In the genomic region with DNA sequence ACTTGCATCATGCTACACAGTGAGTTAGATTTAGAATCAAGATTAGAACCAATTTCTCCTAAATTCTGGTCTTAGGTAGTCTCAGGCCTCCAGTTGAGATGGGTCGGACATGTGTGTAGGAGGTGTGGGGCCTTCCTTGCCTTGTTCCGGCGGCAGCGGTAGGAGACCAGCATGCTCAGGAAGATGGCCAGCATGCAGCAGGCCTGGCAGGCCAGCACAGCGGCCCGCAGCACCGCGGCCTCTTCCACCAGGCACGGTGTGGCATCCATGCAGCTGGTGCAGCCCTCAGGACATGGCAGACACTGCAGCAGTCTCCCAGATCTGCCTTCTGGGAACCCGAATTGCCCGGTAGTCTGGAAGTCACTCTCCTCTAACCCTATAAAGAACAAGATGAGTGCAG, we compare ENCODE assay signal across 29 cellular contexts. TPM values are rescaled to one million over a fixed set of nuclear protein-coding genes. Genes with fewer than 3 reads are reported as not detected.
A peak's percentile ranks its signal among the peaks of the same experiment; 100 is the strongest.
DNase-seq lines count a peak whose midpoint lies in the region; ATAC-seq, FAIRE-seq and TF ChIP-seq lines count a peak whose summit lies in the region.
"Had no signal": no experiment of that assay in that cellular context is flagged by ENCODE, and none has a peak within 500 bp of the region (broad histone marks: within the 10 kb centered on the region; RNA-seq: fewer than 3 reads in every experiment).

No MANE protein-coding gene starts in this region.

- H3K14ac ChIP-seq in neuronal stem cell (ENCODE audit: low read length), result no peak overlapping the region

- no peak for TF ChIP-seq CTCF in kidney (IDR thresholded peaks at IDR 0.05; ENCODE audit: borderline replicate concordance, extremely low read depth, insufficient read depth)

- no peaks in the 10 kb centered on the region for H3K9me3 ChIP-seq in kidney (ENCODE audit: control insufficient read depth in 1 of 2, low read length in 2 of 2)
- no peaks in the 10 kb centered on the region for H3K9me3 ChIP-seq in neuronal stem cell (replicated peaks in 1 of 2; ENCODE audit: control insufficient read depth in 2 of 2, insufficient read depth in 1 of 2, low read depth in 1 of 2, low read length in 2 of 2)
- H3K9me3 ChIP-seq: A549; BLaER1 treated with 17β-estradiol and CSF1 and Interleukin-3, amounts not matched to agents 10 nM and 100 nM; Caco-2 had no signal

- H2BK12ac ChIP-seq in neuronal stem cell (ENCODE audit: low read length), result no peak overlapping the region

- DNase-seq in G401 (ENCODE audit: low spot score) (peak; percentile 57), cerebellar cortex (ENCODE audit: low spot score) (peak; percentile 40), kidney (peak; percentile 49), neuronal stem cell (ENCODE audit: low spot score) (no peak), DMS 273 treated with DMSO at 0.1 percent for 48 hours (lab: John Stamatoyannopoulos, UW) (no peak), NCI-H1417 (lab: John Stamatoyannopoulos, UW) (no peak), NCI-H2029 treated with DMSO at 0.1 percent for 48 hours (lab: John Stamatoyannopoulos, UW) (no peak)
- no peak for DNase-seq in activated naive CD4-positive, alpha-beta T cell treated with anti-CD3 and anti-CD28 coated beads, Interleukin-2, amount 50 U/mL, for 72 hours (ENCODE audit: low spot score in 2 of 2)
- DNase-seq: 8988T; AML-193; Caco-2; Calu3; CD4-positive, alpha-beta T cell; CD8-positive, alpha-beta T cell; DMS153; DMS53; DMS79; DND-41; EL; GF-D8 had no signal

- WGBS in neuronal stem cell (ENCODE audit: extremely low coverage in 2 of 2, insufficient read length in 2 of 2, insufficient replicate concordance in 1 of 2), 2 donors, result no CpG with 5 or more reads among the region's 11 CpGs

- intact Hi-C loops in kidney (cut with DNase I), result no loop called here

- H2BK5ac ChIP-seq in neuronal stem cell (ENCODE audit: low read length), result no peak overlapping the region

- H3K4me1 ChIP-seq in kidney (ENCODE audit: control insufficient read depth in 1 of 2, insufficient read depth in 1 of 2, low read depth in 1 of 2, low read length in 2 of 2) (no peaks in the 10 kb centered on the region), neuronal stem cell (ENCODE audit: control insufficient read depth in 2 of 2, insufficient read depth in 1 of 2, low read depth in 1 of 2, low read length in 2 of 2) (peaks cover 3 to 5% of the 10 kb centered on the region in 2 donors)
- H3K4me1 ChIP-seq: A549 had no signal

- H3K27ac Mint-ChIP-seq in activated naive CD4-positive, alpha-beta T cell treated with anti-CD3 and anti-CD28 coated beads, Interleukin-2, amount 50 U/mL, for 72 hours, result no peak overlapping the region
- H3K27ac Mint-ChIP-seq: B cell; CD4-positive, alpha-beta T cell; CD8-positive, alpha-beta T cell had no signal

- H2BK15ac ChIP-seq in neuronal stem cell (ENCODE audit: low read length), result no peak overlapping the region

- no peaks in the 10 kb centered on the region for H3K36me3 Mint-ChIP-seq in activated naive CD4-positive, alpha-beta T cell treated with anti-CD3 and anti-CD28 coated beads, Interleukin-2, amount 50 U/mL, for 72 hours
- H3K36me3 Mint-ChIP-seq: CD8-positive, alpha-beta T cell had no signal

- H3K27ac ChIP-seq in kidney (ENCODE audit: low read depth in 2 of 2, low read length in 2 of 2) (no peak overlapping the region), neuronal stem cell (replicated peaks; ENCODE audit: low read length) (no peak overlapping the region)
- H3K27ac ChIP-seq: A549; BLaER1 treated with 17β-estradiol and CSF1 and Interleukin-3, amounts not matched to agents 10 nM and 100 nM; C4-2B had no signal

- H3K79me1 ChIP-seq in neuronal stem cell (ENCODE audit: low read depth, low read length), result no peaks in the 10 kb centered on the region

- in situ Hi-C loops in G401 (cut with HindIII; ENCODE audit: low sequenced_read_pairs), result no loop called here

- H3K9me3 Mint-ChIP-seq in activated naive CD4-positive, alpha-beta T cell treated with anti-CD3 and anti-CD28 coated beads, Interleukin-2, amount 50 U/mL, for 72 hours, result no peaks in the 10 kb centered on the region
- H3K9me3 Mint-ChIP-seq: CD4-positive, alpha-beta T cell; CD8-positive, alpha-beta T cell had no signal

- peak overlapping the region; percentile 62 for H3K23ac ChIP-seq in neuronal stem cell (ENCODE audit: low read depth, low read length, poor library complexity)

- no peak overlapping the region for H2AFZ ChIP-seq in neuronal stem cell (ENCODE audit: low read length)

- no peak overlapping the region for H2AK5ac ChIP-seq in neuronal stem cell (ENCODE audit: low read depth, low read length)

- H4K8ac ChIP-seq in neuronal stem cell (ENCODE audit: low read depth, low read length), result no peak overlapping the region

- H3K4me2 ChIP-seq in neuronal stem cell (ENCODE audit: insufficient read depth, low read length, poor library complexity, severe bottlenecking), result no peak overlapping the region
- H3K4me2 ChIP-seq: A549; BLaER1 treated with 17β-estradiol and CSF1 and Interleukin-3, amounts not matched to agents 10 nM and 100 nM had no signal

- no peaks in the 10 kb centered on the region for H3K36me3 ChIP-seq in kidney (ENCODE audit: control insufficient read depth in 1 of 2, insufficient read depth in 2 of 2, low read length in 2 of 2)
- no peaks in the 10 kb centered on the region for H3K36me3 ChIP-seq in neuronal stem cell (replicated peaks in 1 of 2; ENCODE audit: control insufficient read depth in 2 of 2, insufficient read depth in 2 of 2, low read length in 2 of 2)
- H3K36me3 ChIP-seq: BLaER1 treated with 17β-estradiol and CSF1 and Interleukin-3, amounts not matched to agents 10 nM and 100 nM had no signal

- H3K4me3 ChIP-seq in kidney (ENCODE audit: low read length in 2 of 2), result no peak overlapping the region
- H3K4me3 ChIP-seq in neuronal stem cell (ENCODE audit: low read length in 2 of 2), result no peak overlapping the region
- H3K4me3 ChIP-seq: A549; BLaER1 treated with 17β-estradiol and CSF1 and Interleukin-3, amounts not matched to agents 10 nM and 100 nM had no signal

- H4K91ac ChIP-seq in neuronal stem cell (ENCODE audit: low read depth, low read length, poor library complexity), result no peak overlapping the region

- no peak overlapping the region for H3K9ac ChIP-seq in kidney (ENCODE audit: low read length in 2 of 2)
- peak overlapping the region; percentile 45 for H3K9ac ChIP-seq in neuronal stem cell (ENCODE audit: low read depth, low read length, poor library complexity)
- H3K9ac ChIP-seq: BLaER1 treated with 17β-estradiol and CSF1 and Interleukin-3, amounts not matched to agents 10 nM and 100 nM had no signal

- H3K18ac ChIP-seq in neuronal stem cell (ENCODE audit: low read length), result no peak overlapping the region

- no peak for ATAC-seq in activated naive CD4-positive, alpha-beta T cell treated with anti-CD3 and anti-CD28 coated beads, Interleukin-2, amount 50 U/mL, for 72 hours
- ATAC-seq: A549; CD8-positive, alpha-beta T cell had no signal

- no peak overlapping the region for H2BK120ac ChIP-seq in neuronal stem cell (ENCODE audit: low read depth, low read length)

- H3K4ac ChIP-seq in neuronal stem cell (ENCODE audit: low read length), result no peak overlapping the region

- FAIRE-seq in kidney (lab: Jason Lieb, UNC), result no peak
- FAIRE-seq: A549, D721Med, G401.6, GM12891, GM19239 had no signal

- peaks cover 0 to 58% (median 0%) of the 10 kb centered on the region in 3 experiments for H3K27me3 ChIP-seq in neuronal stem cell (ENCODE audit: control insufficient read depth in 3 of 3, insufficient read depth in 3 of 3, low read depth in 1 of 3, low read length in 3 of 3)
- H3K27me3 ChIP-seq: BLaER1 treated with 17β-estradiol and CSF1 and Interleukin-3, amounts not matched to agents 10 nM and 100 nM had no signal

RNA-seq across cellular contexts. Expression of gene GPR179, which starts 6.9 kb away (rescaled TPM):
- total RNA-seq in G401 (2014; rRNA removed; shearing (Covaris generic)), result not detected in 2 replicates
- total RNA-seq in kidney, result not detected
- not detected for polyA plus RNA-seq in kidney (ENCODE audit: insufficient read depth, low read depth, low replicate concordance)
- 0.03 TPM for polyA plus RNA-seq in neuronal stem cell (2013, experiment 1 of 2)
- polyA plus RNA-seq in neuronal stem cell (2013, experiment 2 of 2), result 0.04 TPM
- under 1 TPM; 0.02 to 0.04 TPM for total RNA-seq in activated naive CD4-positive, alpha-beta T cell treated with anti-CD3 and anti-CD28 coated beads, Interleukin-2, amount 50 U/mL, for 72 hours
- total RNA-seq: B cell; CD4-positive, alpha-beta T cell had no signal
- polyA plus RNA-seq: BJ had no signal

RNA-seq across cellular contexts. Expression of gene SOCS7, which starts 14.8 kb away (rescaled TPM):
- 12.7 and 14.9 TPM in 2 replicates for total RNA-seq in G401 (2014; rRNA removed; shearing (Covaris generic))
- total RNA-seq in kidney, result 18.7 TPM
- polyA plus RNA-seq in kidney (ENCODE audit: insufficient read depth, low read depth, low replicate concordance), result 2.7 TPM
- polyA plus RNA-seq in neuronal stem cell (2013, experiment 1 of 2), result 16.3 TPM
- 16.6 TPM for polyA plus RNA-seq in neuronal stem cell (2013, experiment 2 of 2)
- total RNA-seq in activated naive CD4-positive, alpha-beta T cell treated with anti-CD3 and anti-CD28 coated beads, Interleukin-2, amount 50 U/mL, for 72 hours, result 10 to 100 TPM; 20.8 to 24.1 TPM

RNA-seq across cellular contexts. Expression of gene MRPL45, which starts 39.9 kb away (rescaled TPM):
- 81.2 and 90.6 TPM in 2 replicates for total RNA-seq in G401 (2014; rRNA removed; shearing (Covaris generic))
- 28.0 TPM for total RNA-seq in kidney
- polyA plus RNA-seq in kidney (ENCODE audit: insufficient read depth, low read depth, low replicate concordance), result 45.9 TPM
- 55.5 TPM for polyA plus RNA-seq in neuronal stem cell (2013, experiment 1 of 2)
- polyA plus RNA-seq in neuronal stem cell (2013, experiment 2 of 2), result 56.9 TPM
- total RNA-seq in activated naive CD4-positive, alpha-beta T cell treated with anti-CD3 and anti-CD28 coated beads, Interleukin-2, amount 50 U/mL, for 72 hours, result 10 to 100 TPM; 64.6 to 72.3 TPM

Comparison
In these comparisons a context has a peak if more than half of its experiments do, and no peak if none do; other contexts are left out.
1. DNase-seq: peak in G401 (single experiment), cerebellar cortex (single experiment) and kidney (single experiment); none in neuronal stem cell (single experiment), DMS 273 treated with DMSO at 0.1 percent for 48 hours (single experiment), NCI-H1417 (0 of 3), NCI-H2029 treated with DMSO at 0.1 percent for 48 hours (single experiment) and activated naive CD4-positive, alpha-beta T cell treated with anti-CD3 and anti-CD28 coated beads, Interleukin-2, amount 50 U/mL, for 72 hours (0 of 2).